In genomic region chr2:131480351-131480750, GRCh38 we compare ENCODE assay signal across 10 cellular contexts. TPM values are rescaled to one million over a fixed set of nuclear protein-coding genes. Genes with fewer than 3 reads are reported as not detected.
DNase-seq lines count a peak whose midpoint lies in the region; ATAC-seq, FAIRE-seq and TF ChIP-seq lines count a peak whose summit lies in the region.
"Not testable (repeated sequence)": the region's sequence is repeated elsewhere in the genome, so short reads cannot be mapped to it uniquely, and the experiment has no call there.
"Had no signal": no experiment of that assay in that cellular context is flagged by ENCODE, and none has a peak within 500 bp of the region (broad histone marks: within the 10 kb centered on the region; RNA-seq: fewer than 3 reads in every experiment).

No MANE protein-coding gene starts in this region.

- H3K27ac Mint-ChIP-seq in type B pancreatic cell: not testable (repeated sequence)

- H3K9ac ChIP-seq in K562 (ENCODE audit: insufficient read depth in 1 of 2, low read depth in 2 of 2, low read length in 2 of 2): not testable (repeated sequence)

- FAIRE-seq in K562 (lab: Jason Lieb, UNC): not testable (repeated sequence)

- H3K27me3 Mint-ChIP-seq in type B pancreatic cell: not testable (repeated sequence)

- ATAC-seq in K562, left lobe of liver: not testable (repeated sequence)

- not testable (repeated sequence) for H3K36me3 Mint-ChIP-seq in type B pancreatic cell

- H3K27me3 ChIP-seq in K562 (ENCODE audit: control insufficient read depth in 2 of 2, insufficient read depth in 2 of 2, low read length in 2 of 2): not testable (repeated sequence)

- intact Hi-C loops in K562 (cut with micrococcal nuclease): loop anchor here (10.0 kb wide), 1 partner anchor 1296 kb away; the partner anchor contains the start of genes MZT2B and SMPD4

- POLR2A ChIA-PET in K562 (lab: Yijun Ruan, JAX): not testable (repeated sequence)

- H3K4me3 Mint-ChIP-seq in type B pancreatic cell: not testable (repeated sequence)

- H4K20me1 ChIP-seq in K562 (replicated peaks; ENCODE audit: control insufficient read depth, insufficient read depth, low read length): not testable (repeated sequence)

- H3K4me1 ChIP-seq in K562 (replicated peaks in 1 of 2; ENCODE audit: control insufficient read depth in 2 of 2, insufficient read depth in 2 of 2, low read length in 2 of 2): not testable (repeated sequence)

- H3K79me2 ChIP-seq in K562 (ENCODE audit: control insufficient read depth, insufficient read depth, low read length): not testable (repeated sequence)

- H3K4me1 Mint-ChIP-seq in type B pancreatic cell (ENCODE audit: unreplicated experiment): not testable (repeated sequence)

- H3K36me3 ChIP-seq in K562 (ENCODE audit: control insufficient read depth, insufficient read depth, low read length): peaks cover 15% of the 10 kb centered on the region; the same call in 1 of the 3 replicates

- in situ Hi-C loops in K562 (cut with MboI): not testable (repeated sequence)

- CTCF ChIA-PET in K562 (lab: Yijun Ruan, JAX; ENCODE audit: low intra/inter-chr PET ratio): not testable (repeated sequence)

- not testable (repeated sequence) for H3K9me3 Mint-ChIP-seq in type B pancreatic cell

- TF ChIP-seq CTCF in K562 (IDR thresholded peaks at IDR 0.05 in 2 of 3, conservative IDR thresholded peaks at IDR 0.05 in 1 of 3; ENCODE audit: insufficient read depth in 2 of 3, low read depth in 1 of 3, low read length in 3 of 3); coronary artery (IDR thresholded peaks at IDR 0.05); type B pancreatic cell (conservative IDR thresholded peaks at IDR 0.05): not testable (repeated sequence)

- not testable (repeated sequence) for H2AFZ ChIP-seq in K562 (ENCODE audit: low read depth, low read length)

- DNase-seq in K562 (ENCODE audit: extremely low read depth in 1 of 4, low spot score in 3 of 4): not testable (repeated sequence)
- DNase-seq in coronary artery (ENCODE audit: low spot score): peak; percentile 38
- peak; percentile 18 for DNase-seq in left lobe of liver (ENCODE audit: low spot score)
- DNase-seq in type B pancreatic cell (ENCODE audit: extremely low spot score, unreplicated experiment): peak; percentile 39

- TF ChIP-seq EP300 in K562 (IDR thresholded peaks at IDR 0.05; ENCODE audit: low read length): not testable (repeated sequence)

- TF ChIP-seq RAD21 in K562 (CRISPR knock-in tag; conservative IDR thresholded peaks at IDR 0.05 in 1 of 2, IDR thresholded peaks at IDR 0.05 in 1 of 2): not testable (repeated sequence)

- not testable (repeated sequence) for H3K9me1 ChIP-seq in K562 (ENCODE audit: control insufficient read depth, insufficient read depth, low read length)

- 96% methylated on average over 13 of the region's 20 CpGs for WGBS in K562 (ENCODE audit: insufficient coverage, low coverage, missing lambda C conversion rate)

- H3K4me3 ChIP-seq in K562, coronary artery: not testable (repeated sequence)

- H3K27ac ChIP-seq in K562 (ENCODE audit: extremely low read depth, low read depth, low read length); coronary artery: not testable (repeated sequence)

- H3K4me2 ChIP-seq in K562 (ENCODE audit: insufficient read depth, low read length): not testable (repeated sequence)

- not testable (repeated sequence) for TF ChIP-seq POLR2A in K562 (conservative IDR thresholded peaks at IDR 0.05)

- not testable (repeated sequence) for H3K9me3 ChIP-seq in K562 (replicated peaks; ENCODE audit: control insufficient read depth, insufficient read depth, low read depth, low read length)

- not testable (repeated sequence) for BruUV-seq in K562 (replicated peaks; lab: Mats Ljungman, UMichigan)

TF ChIP-seq in K562, 482 proteins besides CTCF, POLR2A, EP300 and RAD21:
- 0 out of 2 replicates have a peak, but pooled peaks have one; percentile 23 for TF ChIP-seq POLR2G (IDR thresholded peaks at IDR 0.05; ENCODE audit: low read depth, low read length)

RNA-seq across cellular contexts. Expression of gene TUBA3D, which starts 4.4 kb away (rescaled TPM):
- not detected in 2 replicates for total RNA-seq in K562 (2011; cell fraction: chromatin; rRNA removed; ENCODE audit: low replicate concordance)
- not detected in 2 replicates for total RNA-seq in K562 (2011; cell fraction: nucleolus; rRNA removed)
- total RNA-seq in K562 (2011; cell fraction: nucleoplasm; rRNA removed): not detected in 2 replicates
- total RNA-seq in K562 (2014; rRNA removed) (not detected in 2 replicates), K562 (2014; rRNA removed; fragmentation: Illumina TruSeq; extraction: Trizol) (not detected in 2 replicates), K562 (2015; rRNA removed; fragmentation: Illumina TruSeq; extraction: Trizol) (not detected in 2 replicates), K562 (2021) (not detected in 2 replicates), left lobe of liver (0.15 TPM), type B pancreatic cell (ENCODE audit: low replicate concordance) (not detected in 2 replicates)
- polyA plus RNA-seq in K562 (2011; rRNA removed) (0.14 TPM in 1 of 2 replicates, not detected in the other), K562 (2014; fragmentation: Illumina TruSeq; extraction: Trizol) (not detected in 2 replicates), K562 (2014; fragmentation: Nextera tagmentation; extraction: Ambion mirVana) (not detected), K562 (2014; rRNA removed) (not detected in 2 replicates)
- 0.43 TPM in 1 of 2 replicates, not detected in the other for polyA plus RNA-seq in K562 (2011; cell fraction: cytosol; rRNA removed)
- 0.07 TPM in 1 of 2 replicates, not detected in the other for polyA plus RNA-seq in K562 (2011; cell fraction: nucleus; rRNA removed)
- polyA plus RNA-seq in K562 (2012): 0.20 and 0.44 TPM in 2 replicates
- polyA minus RNA-seq in K562 (2011; rRNA and poly(A)+ RNA removed): not detected in 2 replicates
- not detected in 2 replicates for polyA minus RNA-seq in K562 (2011; cell fraction: cytosol; rRNA and poly(A)+ RNA removed)
- polyA minus RNA-seq in K562 (2011; cell fraction: nucleus; rRNA and poly(A)+ RNA removed): not detected in 2 replicates
- total RNA-seq: A673; Caco-2; Calu3; CD4-positive, alpha-beta T cell; CD8-positive, alpha-beta T cell had no signal
- polyA plus RNA-seq: AG04450 had no signal

RNA-seq across cellular contexts. Expression of gene MZT2A, which starts 11.8 kb away (rescaled TPM):
- 25.8 and 78.6 TPM in 2 replicates for total RNA-seq in K562 (2011; cell fraction: chromatin; rRNA removed; ENCODE audit: low replicate concordance)
- total RNA-seq in K562 (2011; cell fraction: nucleolus; rRNA removed): 83.4 and 85.7 TPM in 2 replicates
- 47.7 and 51.6 TPM in 2 replicates for total RNA-seq in K562 (2011; cell fraction: nucleoplasm; rRNA removed)
- total RNA-seq in K562 (2014; rRNA removed) (355 and 449 TPM in 2 replicates), K562 (2014; rRNA removed; fragmentation: Illumina TruSeq; extraction: Trizol) (14.0 and 16.2 TPM in 2 replicates), K562 (2015; rRNA removed; fragmentation: Illumina TruSeq; extraction: Trizol) (101 and 116 TPM in 2 replicates), K562 (2021) (261 and 263 TPM in 2 replicates), left lobe of liver (60.2 TPM), type B pancreatic cell (ENCODE audit: low replicate concordance) (94.9 and 117 TPM in 2 replicates)
- polyA plus RNA-seq in K562 (2011; rRNA removed) (124 and 159 TPM in 2 replicates), K562 (2014; fragmentation: Illumina TruSeq; extraction: Trizol) (12.3 and 61.7 TPM in 2 replicates), K562 (2014; fragmentation: Nextera tagmentation; extraction: Ambion mirVana) (10 to 100 TPM in 1 of 2 experiments, 1 to 10 TPM in 1; 5.8 to 10.8 TPM), K562 (2014; rRNA removed) (313 and 341 TPM in 2 replicates)
- 129 and 471 TPM in 2 replicates for polyA plus RNA-seq in K562 (2011; cell fraction: cytosol; rRNA removed)
- 79.8 and 83.1 TPM in 2 replicates for polyA plus RNA-seq in K562 (2011; cell fraction: nucleus; rRNA removed)
- polyA plus RNA-seq in K562 (2012): 211 and 226 TPM in 2 replicates
- 11.0 and 12.8 TPM in 2 replicates for polyA minus RNA-seq in K562 (2011; rRNA and poly(A)+ RNA removed)
- 40.8 and 54.0 TPM in 2 replicates for polyA minus RNA-seq in K562 (2011; cell fraction: cytosol; rRNA and poly(A)+ RNA removed)
- polyA minus RNA-seq in K562 (2011; cell fraction: nucleus; rRNA and poly(A)+ RNA removed): 29.5 and 33.0 TPM in 2 replicates

RNA-seq across cellular contexts. Expression of gene CCDC74A, which starts 47.3 kb away (rescaled TPM):
- total RNA-seq in K562 (2011; cell fraction: chromatin; rRNA removed; ENCODE audit: low replicate concordance): 34.1 and 111 TPM in 2 replicates
- 65.5 and 86.6 TPM in 2 replicates for total RNA-seq in K562 (2011; cell fraction: nucleolus; rRNA removed)
- 51.4 and 61.8 TPM in 2 replicates for total RNA-seq in K562 (2011; cell fraction: nucleoplasm; rRNA removed)
- total RNA-seq in K562 (2014; rRNA removed) (19.5 and 28.0 TPM in 2 replicates), K562 (2014; rRNA removed; fragmentation: Illumina TruSeq; extraction: Trizol) (3.7 and 4.3 TPM in 2 replicates), K562 (2015; rRNA removed; fragmentation: Illumina TruSeq; extraction: Trizol) (9.5 and 9.6 TPM in 2 replicates), K562 (2021) (12.5 and 13.1 TPM in 2 replicates), left lobe of liver (0.30 TPM), type B pancreatic cell (ENCODE audit: low replicate concordance) (19.9 and 26.0 TPM in 2 replicates)
- polyA plus RNA-seq in K562 (2011; rRNA removed) (22.1 and 29.0 TPM in 2 replicates), K562 (2014; fragmentation: Illumina TruSeq; extraction: Trizol) (8.8 and 11.0 TPM in 2 replicates), K562 (2014; fragmentation: Nextera tagmentation; extraction: Ambion mirVana) (1 to 10 TPM; 1.1 to 1.3 TPM), K562 (2014; rRNA removed) (25.1 and 38.1 TPM in 2 replicates)
- polyA plus RNA-seq in K562 (2011; cell fraction: cytosol; rRNA removed): 19.9 and 23.2 TPM in 2 replicates
- 128 and 170 TPM in 2 replicates for polyA plus RNA-seq in K562 (2011; cell fraction: nucleus; rRNA removed)
- polyA plus RNA-seq in K562 (2012): 11.6 and 20.5 TPM in 2 replicates
- 4.6 and 4.9 TPM in 2 replicates for polyA minus RNA-seq in K562 (2011; rRNA and poly(A)+ RNA removed)
- polyA minus RNA-seq in K562 (2011; cell fraction: cytosol; rRNA and poly(A)+ RNA removed): 5.3 and 10.2 TPM in 2 replicates
- polyA minus RNA-seq in K562 (2011; cell fraction: nucleus; rRNA and poly(A)+ RNA removed): 20.9 and 21.0 TPM in 2 replicates
